Comparison of ENCODE assay signal across 8 cellular contexts in the genomic region with DNA sequence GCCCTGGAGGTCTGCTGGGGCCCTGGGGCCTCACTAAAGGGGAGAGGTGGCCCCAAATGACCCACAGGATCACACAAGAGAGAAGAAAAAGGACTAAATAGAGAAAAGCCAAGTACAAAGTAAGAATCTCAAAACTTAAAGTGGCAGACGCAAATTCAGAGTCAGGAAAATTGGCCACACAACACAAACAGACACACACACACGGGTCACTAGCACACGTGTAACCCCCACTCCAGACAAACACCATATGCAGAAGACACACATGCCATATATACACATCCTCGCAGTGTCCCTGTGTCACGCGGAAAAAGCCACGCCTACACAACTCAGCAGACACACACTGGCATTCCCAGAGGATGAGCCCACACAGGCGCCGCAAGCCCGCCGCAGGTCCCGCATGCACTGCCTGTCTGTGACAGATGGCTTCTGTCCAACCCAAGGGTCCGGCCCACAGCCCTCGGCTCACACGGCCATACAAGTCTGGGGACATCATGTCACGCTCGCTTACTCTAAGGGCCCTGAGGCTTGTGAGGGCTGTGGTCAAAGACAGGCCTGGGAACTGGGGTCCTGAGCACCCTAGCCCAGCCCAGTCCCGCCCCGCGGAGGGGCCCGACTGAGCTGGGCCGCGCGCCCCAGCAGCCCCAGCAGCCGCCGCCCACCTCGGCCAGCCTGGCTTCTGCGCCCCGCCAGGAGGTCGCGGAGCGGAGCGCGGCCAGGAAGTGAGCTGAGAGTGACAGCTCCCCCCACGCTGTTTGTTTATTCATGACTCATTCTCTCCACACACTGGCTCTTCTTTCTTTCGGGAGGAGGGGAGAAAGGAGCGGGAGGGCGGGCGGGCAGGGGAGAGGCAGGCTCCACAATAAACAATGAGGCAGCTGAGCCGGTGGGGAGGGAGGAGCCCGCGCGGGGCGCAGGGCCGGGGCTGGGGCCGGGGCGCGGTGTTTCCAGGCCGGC.
DNase-seq lines count a peak whose midpoint lies in the region; ATAC-seq and TF ChIP-seq lines count a peak whose summit lies in the region.

No MANE protein-coding gene starts in this region.

- peak; percentile 55 for DNase-seq in GM12864 (ENCODE audit: low read depth)
- peak; percentile 70 for DNase-seq in NCI-H1105 (lab: John Stamatoyannopoulos, UW)
- peak; percentile 82 to 96 for DNase-seq in cardiac muscle cell (ENCODE audit: low read depth in 1 of 2, low spot score in 1 of 2)
- DNase-seq in thyroid gland, result peak; percentile 79 to 82

- H3K9ac ChIP-seq in SU-DHL-6 (ENCODE audit: low read length) (no peak overlapping the region; the same call in 1 of the 2 replicates), parathyroid adenoma (peak overlapping the region; percentile 88)

- intact Hi-C loops in thyroid gland (cut with DNase I), result loop anchor here (5.0 kb wide), 1 partner anchor 94 kb away; a partner anchor contains a TSS

- H3F3A ChIP-seq in SU-DHL-6 (ENCODE audit: insufficient read depth), result no peaks in the 10 kb centered on the region

- 0 out of 2 replicates have a peak, but pooled peaks cover 3% of the 10 kb centered on the region for H3K27me3 ChIP-seq in SU-DHL-6 (ENCODE audit: low read length)
- H3K27me3 ChIP-seq in cardiac muscle cell, result no peaks in the 10 kb centered on the region
- no peaks in the 10 kb centered on the region for H3K27me3 ChIP-seq in parathyroid adenoma (ENCODE audit: control insufficient read depth, insufficient read depth, low read length)
- H3K27me3 ChIP-seq in thyroid gland, result no peaks in the 10 kb centered on the region

- TF ChIP-seq CTCF in GM12864 (IDR thresholded peaks at IDR 0.05; ENCODE audit: low read depth, low read length, missing control alignments) (no peak), SU-DHL-6 (IDR thresholded peaks at IDR 0.05; ENCODE audit: insufficient read depth, low read length, poor library complexity, severe bottlenecking) (no peak), cardiac muscle cell (IDR thresholded peaks at IDR 0.05; ENCODE audit: low read depth, low read length) (no peak), parathyroid adenoma (IDR thresholded peaks at IDR 0.05) (no peak), thyroid gland (IDR thresholded peaks at IDR 0.05) (peak in 1 of 6 experiments; percentile 9)

- H3K79me2 ChIP-seq in SU-DHL-6 (ENCODE audit: insufficient read depth, low read length), result no peaks in the 10 kb centered on the region
- H3K79me2 ChIP-seq in parathyroid adenoma, result peaks cover 20% of the 10 kb centered on the region

- no peaks in the 10 kb centered on the region for H4K20me1 ChIP-seq in SU-DHL-6 (ENCODE audit: low read depth, low read length)

- peak in 1 of 2 donors; percentile 74 for TF ChIP-seq POLR2A in thyroid gland (IDR thresholded peaks at IDR 0.05)

- WGBS in adipose tissue, 3 donors, result 7 to 13% (median 9%) methylated on average over 38 to 48 of the region's 49 CpGs
- WGBS in thyroid gland, 2 donors, result 12 to 29% methylated on average over 4 to 27 of the region's 49 CpGs

- no peaks in the 10 kb centered on the region for H3K9me2 ChIP-seq in SU-DHL-6 (replicated peaks; ENCODE audit: insufficient read depth, low read length)

- peak; percentile 92 for ATAC-seq in HG02678 (IDR thresholded peaks at IDR 0.05; ENCODE audit: unreplicated experiment)

- no peak overlapping the region for H3K27ac ChIP-seq in SU-DHL-6 (ENCODE audit: low read depth, low read length)
- peak overlapping the region; percentile 93 for H3K27ac ChIP-seq in adipose tissue (ENCODE audit: low read depth, low read length)
- H3K27ac ChIP-seq in cardiac muscle cell, result peak overlapping the region; percentile 85
- peak overlapping the region; percentile 99 for H3K27ac ChIP-seq in parathyroid adenoma
- H3K27ac ChIP-seq in thyroid gland, result peak overlapping the region; percentile 99

- H3K4me1 ChIP-seq in cardiac muscle cell (ENCODE audit: low read depth) (peaks cover 43% of the 10 kb centered on the region), parathyroid adenoma (peaks cover 52% of the 10 kb centered on the region), thyroid gland (peaks cover 44 to 57% of the 10 kb centered on the region in 2 donors)

- H3K4me3 ChIP-seq in GM12864 (ENCODE audit: low read depth, low read length), result peak overlapping the region; percentile 44
- peak overlapping the region; percentile 44 for H3K4me3 ChIP-seq in SU-DHL-6 (ENCODE audit: insufficient read depth, low read length, poor library complexity, severe bottlenecking)
- peak overlapping the region; percentile 20 for H3K4me3 ChIP-seq in cardiac muscle cell
- H3K4me3 ChIP-seq in parathyroid adenoma (ENCODE audit: low read depth, low read length), result peak overlapping the region; percentile 57
- peak overlapping the region in 1 of 3 donors; percentile 31 for H3K4me3 ChIP-seq in thyroid gland (replicated peaks in 1 of 3)

- H2AFZ ChIP-seq in SU-DHL-6 (ENCODE audit: low read depth, low read length, severe bottlenecking) (no peak overlapping the region), parathyroid adenoma (peak overlapping the region; percentile 75)

- peak overlapping the region; percentile 42 for H3K4me2 ChIP-seq in SU-DHL-6 (ENCODE audit: low read depth, low read length, poor library complexity, severe bottlenecking)
- H3K4me2 ChIP-seq in parathyroid adenoma (ENCODE audit: low read length), result peak overlapping the region; percentile 76

- no peaks in the 10 kb centered on the region for H3K9me3 ChIP-seq in SU-DHL-6 (ENCODE audit: insufficient read depth, low read length)
- H3K9me3 ChIP-seq in cardiac muscle cell (ENCODE audit: low read depth), result no peaks in the 10 kb centered on the region
- H3K9me3 ChIP-seq in parathyroid adenoma (ENCODE audit: control insufficient read depth, low read length), result no peaks in the 10 kb centered on the region
- no peaks in the 10 kb centered on the region for H3K9me3 ChIP-seq in thyroid gland

- H3K36me3 ChIP-seq in SU-DHL-6 (ENCODE audit: low read length), result no peaks in the 10 kb centered on the region
- H3K36me3 ChIP-seq in cardiac muscle cell, result no peaks in the 10 kb centered on the region
- no peaks in the 10 kb centered on the region for H3K36me3 ChIP-seq in parathyroid adenoma (ENCODE audit: control insufficient read depth, insufficient read depth, low read length)
- H3K36me3 ChIP-seq in thyroid gland, result no peaks in the 10 kb centered on the region
